12 cellular contexts compared by ENCODE assay signal in genomic region chr4:21656832-21657231, GRCh38.
DNase-seq lines count a peak whose midpoint lies in the region; ATAC-seq, FAIRE-seq and TF ChIP-seq lines count a peak whose summit lies in the region.
"Had no signal": no experiment of that assay in that cellular context is flagged by ENCODE, and none has a peak within 500 bp of the region (broad histone marks: within the 10 kb centered on the region; RNA-seq: fewer than 3 reads in every experiment).

No MANE protein-coding gene starts in this region.

- H3K4me3 Mint-ChIP-seq in Calu3 (ENCODE audit: low read depth, unreplicated experiment), result no peak overlapping the region
- no peak overlapping the region for H3K4me3 Mint-ChIP-seq in activated T-cell treated with anti-CD3 and anti-CD28 coated beads, Interleukin-2, amount 50 U/mL, for 72 hours

- dilution Hi-C loops in keratinocyte (cut with MboI; ENCODE audit: extremely low pct_ligation_motif_present, low sequenced_read_pairs), result no loop called here

- H3K36me3 ChIP-seq in keratinocyte (ENCODE audit: control insufficient read depth in 2 of 2, extremely low read depth in 1 of 2, insufficient read depth in 2 of 2, low read length in 2 of 2), result no peaks in the 10 kb centered on the region
- H3K36me3 ChIP-seq in OCI-LY7 (ENCODE audit: insufficient read depth, low read length), result no peaks in the 10 kb centered on the region
- H3K36me3 ChIP-seq: neutrophil had no signal

- H3K27me3 ChIP-seq in keratinocyte (ENCODE audit: control insufficient read depth, extremely low read depth, insufficient read depth, low read length), result no peaks in the 10 kb centered on the region
- H3K27me3 ChIP-seq: BE2C, neutrophil had no signal

- H3K79me2 ChIP-seq in keratinocyte (ENCODE audit: control insufficient read depth, insufficient read depth, low read length) (no peaks in the 10 kb centered on the region), OCI-LY7 (ENCODE audit: insufficient read depth, low read depth, low read length) (no peaks in the 10 kb centered on the region)

- no peaks in the 10 kb centered on the region for H3K36me3 Mint-ChIP-seq in Calu3 (ENCODE audit: insufficient read depth, unreplicated experiment)
- H3K36me3 Mint-ChIP-seq in activated T-cell treated with anti-CD3 and anti-CD28 coated beads, Interleukin-2, amount 50 U/mL, for 72 hours (ENCODE audit: insufficient read depth in 2 of 2), result no peaks in the 10 kb centered on the region

- TF ChIP-seq CTCF in Calu3 (IDR thresholded peaks at IDR 0.05; ENCODE audit: unreplicated experiment) (no peak), keratinocyte (optimal IDR thresholded peaks at IDR 0.05 in 1 of 3, IDR thresholded peaks at IDR 0.05 in 1 of 3, conservative IDR thresholded peaks at IDR 0.05 in 1 of 3; ENCODE audit: extremely low read depth in 1 of 3, insufficient read depth in 2 of 3, low read length in 3 of 3) (no peak), OCI-LY7 (conservative IDR thresholded peaks at IDR 0.05; ENCODE audit: low read length) (no peak)

- peak overlapping the region; percentile 12 for H2AFZ ChIP-seq in keratinocyte (ENCODE audit: control insufficient read depth, low read length)
- H2AFZ ChIP-seq in OCI-LY7 (ENCODE audit: low read length), result no peak overlapping the region

- no peak overlapping the region for H3K27ac Mint-ChIP-seq in Calu3 (ENCODE audit: unreplicated experiment)
- no peak overlapping the region for H3K27ac Mint-ChIP-seq in activated T-cell treated with anti-CD3 and anti-CD28 coated beads, Interleukin-2, amount 50 U/mL, for 72 hours

- H3K27me3 Mint-ChIP-seq in Calu3 (ENCODE audit: unreplicated experiment), result no peaks in the 10 kb centered on the region
- H3K27me3 Mint-ChIP-seq in activated T-cell treated with anti-CD3 and anti-CD28 coated beads, Interleukin-2, amount 50 U/mL, for 72 hours (ENCODE audit: low read depth), result no peaks in the 10 kb centered on the region

- no peaks in the 10 kb centered on the region for H3K9me1 ChIP-seq in keratinocyte (ENCODE audit: control insufficient read depth, extremely low read depth, insufficient read depth, low read length)

- H3K9me2 ChIP-seq in OCI-LY7 (ENCODE audit: insufficient read depth, low read length), result no peaks in the 10 kb centered on the region

- H3K9ac ChIP-seq in keratinocyte (ENCODE audit: control insufficient read depth, extremely low read depth, insufficient read depth, low read length), result no peak overlapping the region

- POLR2A ChIA-PET in OCI-LY7 (lab: Charles Lee), result interaction anchor here (0.6 kb wide), 2 partner anchors 100 to 1209 kb away, joined by 3 to 4 read pairs; no protein-coding TSS in a partner anchor

- CTCF ChIA-PET in Calu3 (lab: Charles Lee) (no interaction called here), OCI-LY7 (lab: Charles Lee; ENCODE audit: unreplicated experiment) (no interaction called here)

- BruUV-seq in Calu3 (replicated peaks; lab: Mats Ljungman, UMichigan) (no TSS peak), OCI-LY7 (replicated peaks; lab: Mats Ljungman, UMichigan) (no TSS peak)

- H3K9me3 ChIP-seq in keratinocyte (ENCODE audit: control insufficient read depth, low read depth, low read length) (no peaks in the 10 kb centered on the region), OCI-LY7 (ENCODE audit: low read length) (no peaks in the 10 kb centered on the region)
- H3K9me3 ChIP-seq: BE2C, neutrophil had no signal

- H3K4me3 ChIP-seq in keratinocyte (ENCODE audit: control insufficient read depth in 2 of 3, extremely low read depth in 1 of 3, insufficient read depth in 2 of 3, low read depth in 1 of 3, low read length in 3 of 3), result no peak overlapping the region
- H3K4me3 ChIP-seq in OCI-LY7 (ENCODE audit: low read depth, low read length, poor library complexity, severe bottlenecking), result no peak overlapping the region

- ATAC-seq in activated T-cell treated with anti-CD3 and anti-CD28 coated beads, Interleukin-2, amount 50 U/mL, for 72 hours (replicated peaks in 1 of 2), result no peak
- ATAC-seq: left lobe of liver had no signal

- H4K20me1 ChIP-seq in keratinocyte (ENCODE audit: control insufficient read depth, extremely low read depth, insufficient read depth, low read length) (no peaks in the 10 kb centered on the region), OCI-LY7 (ENCODE audit: insufficient read depth, low read length) (no peaks in the 10 kb centered on the region)

- peaks cover 10% of the 10 kb centered on the region for H3K4me1 Mint-ChIP-seq in Calu3 (ENCODE audit: low read depth, unreplicated experiment)
- H3K4me1 Mint-ChIP-seq in activated T-cell treated with anti-CD3 and anti-CD28 coated beads, Interleukin-2, amount 50 U/mL, for 72 hours (ENCODE audit: low read depth), result no peaks in the 10 kb centered on the region

- FAIRE-seq in keratinocyte (lab: Jason Lieb, UNC), result peak; percentile 48

- H3K9me3 Mint-ChIP-seq in Calu3 (ENCODE audit: low read depth, unreplicated experiment), result no peaks in the 10 kb centered on the region
- no peaks in the 10 kb centered on the region for H3K9me3 Mint-ChIP-seq in activated T-cell treated with anti-CD3 and anti-CD28 coated beads, Interleukin-2, amount 50 U/mL, for 72 hours

- DNase-seq in Calu3, result peak; percentile 25
- peak; percentile 38 for DNase-seq in NCI-H226
- peak; percentile 4 to 79 for DNase-seq in dermis microvascular lymphatic vessel endothelial cell (ENCODE audit: low read depth in 2 of 2)
- no peak for DNase-seq in keratinocyte (ENCODE audit: low read depth, low spot score)
- DNase-seq in activated T-cell treated with anti-CD3 and anti-CD28 coated beads, Interleukin-2, amount 50 U/mL, for 72 hours, result no peak
- DNase-seq in midbrain (lab: John Stamatoyannopoulos, UW), result no peak
- no peak for DNase-seq in OCI-LY7 (ENCODE audit: low spot score)
- DNase-seq in activated CD4-positive, alpha-beta T cell treated with anti-CD3 and anti-CD28 coated beads, Interleukin-2, amount 50 U/mL, for 4 hours, result no peak
- DNase-seq: amniotic stem cell, BE2C had no signal

- intact Hi-C loops in Calu3 (cut with micrococcal nuclease; ENCODE audit: unreplicated experiment), result no loop called here
- intact Hi-C loops in OCI-LY7 (cut with micrococcal nuclease; ENCODE audit: unreplicated experiment), result no loop called here

- H3K4me1 ChIP-seq in keratinocyte (ENCODE audit: control insufficient read depth, extremely low read depth, insufficient read depth, low read length) (peaks cover 7% of the 10 kb centered on the region), OCI-LY7 (ENCODE audit: insufficient read depth, low read length, poor library complexity, severe bottlenecking) (no peaks in the 10 kb centered on the region)

- H3K4me2 ChIP-seq in keratinocyte (ENCODE audit: control insufficient read depth, extremely low read depth, insufficient read depth, low read depth, low read length), result no peak overlapping the region
- H3K4me2 ChIP-seq in OCI-LY7 (ENCODE audit: low read length), result no peak overlapping the region

- no peak overlapping the region for H3K27ac ChIP-seq in keratinocyte (ENCODE audit: control insufficient read depth, insufficient read depth, low read length)
- H3K27ac ChIP-seq in OCI-LY7 (ENCODE audit: low read depth, low read length, poor library complexity, severe bottlenecking), result no peak overlapping the region
- H3K27ac ChIP-seq: neutrophil had no signal

Comparison
In these comparisons a context has a peak if more than half of its experiments do, and no peak if none do; other contexts are left out.
1. DNase-seq: peak in Calu3 (single experiment), NCI-H226 (single experiment) and dermis microvascular lymphatic vessel endothelial cell (2 of 2); none in keratinocyte (single experiment), activated T-cell treated with anti-CD3 and anti-CD28 coated beads, Interleukin-2, amount 50 U/mL, for 72 hours (0 of 2), midbrain (single experiment), OCI-LY7 (single experiment) and activated CD4-positive, alpha-beta T cell treated with anti-CD3 and anti-CD28 coated beads, Interleukin-2, amount 50 U/mL, for 4 hours (0 of 2).